In the genomic region with DNA sequence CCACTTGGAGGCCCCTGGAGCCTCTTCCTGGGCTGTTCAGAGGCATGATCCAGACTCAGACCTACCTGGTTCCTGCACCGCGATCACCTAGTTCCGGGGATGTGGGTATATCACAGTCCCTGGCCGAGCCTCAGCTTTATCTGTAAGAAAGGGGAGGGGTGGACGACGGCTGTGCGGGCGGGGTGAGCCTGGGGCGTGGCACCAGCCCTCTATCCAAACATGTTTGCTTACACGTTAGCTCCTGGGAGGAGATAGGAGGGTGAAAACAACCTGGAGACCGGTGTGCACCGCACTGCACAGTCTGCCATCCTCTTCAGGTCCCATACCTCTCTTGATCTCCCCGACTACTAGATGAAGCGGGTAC, we compare ENCODE assay signal across 8 cellular contexts. TPM values are rescaled to one million over a fixed set of nuclear protein-coding genes. Genes with fewer than 3 reads are reported as not detected.
DNase-seq lines count a peak whose midpoint lies in the region; TF ChIP-seq lines count a peak whose summit lies in the region.

No MANE protein-coding gene starts in this region.

- TF ChIP-seq CTCF in RWPE1 (conservative IDR thresholded peaks at IDR 0.05; ENCODE audit: low read depth) (no peak), esophagus muscularis mucosa (IDR thresholded peaks at IDR 0.05) (no peak), parathyroid adenoma (IDR thresholded peaks at IDR 0.05) (no peak)

- H3K79me2 ChIP-seq in parathyroid adenoma = no peaks in the 10 kb centered on the region

- no peak for TF ChIP-seq EP300 in esophagus muscularis mucosa (IDR thresholded peaks at IDR 0.05)

- peak overlapping the region; percentile 97 for H3K4me2 ChIP-seq in parathyroid adenoma (ENCODE audit: low read length)

- peak overlapping the region; percentile 100 for H3K27ac ChIP-seq in RWPE1
- H3K27ac ChIP-seq in esophagus muscularis mucosa (replicated peaks in 1 of 4) = peak overlapping the region; percentile 91 to 94 (median 93)
- no peak overlapping the region for H3K27ac ChIP-seq in parathyroid adenoma

- no peaks in the 10 kb centered on the region for H3K9me3 ChIP-seq in ES-I3 (ENCODE audit: control insufficient read depth, insufficient read depth, low read length)
- H3K9me3 ChIP-seq in esophagus muscularis mucosa = no peaks in the 10 kb centered on the region
- no peaks in the 10 kb centered on the region for H3K9me3 ChIP-seq in parathyroid adenoma (ENCODE audit: control insufficient read depth, low read length)

- peak overlapping the region; percentile 79; the same call in 1 of the 2 replicates for H3K9ac ChIP-seq in ES-I3 (ENCODE audit: low read depth, low read length)
- H3K9ac ChIP-seq in parathyroid adenoma = no peak overlapping the region

- TF ChIP-seq POLR2A in esophagus muscularis mucosa (IDR thresholded peaks at IDR 0.05; ENCODE audit: low read depth) = peak; percentile 1

- 82% methylated on average over 13 of the region's 14 CpGs for WGBS in esophagus muscularis mucosa

- peaks cover 8% of the 10 kb centered on the region; the same call in 1 of the 2 replicates for H3K4me1 ChIP-seq in ES-I3 (ENCODE audit: insufficient read depth, low read length)
- H3K4me1 ChIP-seq in esophagus muscularis mucosa = peaks cover 20 to 41% (median 30%) of the 10 kb centered on the region in 4 donors
- peaks cover 9% of the 10 kb centered on the region for H3K4me1 ChIP-seq in parathyroid adenoma

- H3K27me3 ChIP-seq in esophagus muscularis mucosa = no peaks in the 10 kb centered on the region
- H3K27me3 ChIP-seq in parathyroid adenoma (ENCODE audit: control insufficient read depth, insufficient read depth, low read length) = no peaks in the 10 kb centered on the region

- DNase-seq in RWPE1 (ENCODE audit: low spot score) (peak; percentile 82), esophagus muscularis mucosa (ENCODE audit: extremely low spot score) (no peak), cerebellar nuclear complex (lab: John Stamatoyannopoulos, UW) (no peak), NCI-H2171 treated with DMSO at 0.1 percent for 48 hours (lab: John Stamatoyannopoulos, UW) (no peak), NCI-H1694 treated with DMSO at 0.1 percent for 48 hours (lab: John Stamatoyannopoulos, UW) (no peak), anterior cingulate cortex (lab: John Stamatoyannopoulos, UW) (no peak)

- no peaks in the 10 kb centered on the region; the same call in 1 of the 2 replicates for H3K36me3 ChIP-seq in ES-I3 (ENCODE audit: insufficient read depth, low read length)
- H3K36me3 ChIP-seq in esophagus muscularis mucosa = peaks cover 11 to 24% (median 24%) of the 10 kb centered on the region in 4 donors
- no peaks in the 10 kb centered on the region for H3K36me3 ChIP-seq in parathyroid adenoma (ENCODE audit: control insufficient read depth, insufficient read depth, low read length)

- H3K4me3 ChIP-seq in esophagus muscularis mucosa (peak overlapping the region; percentile 63 to 81 (median 74)), parathyroid adenoma (ENCODE audit: low read depth, low read length) (peak overlapping the region; percentile 83)

- no peak overlapping the region for H2AFZ ChIP-seq in parathyroid adenoma

- POLR2A ChIA-PET in RWPE1 (lab: Yijun Ruan, JAX; ENCODE audit: low non-redundant PET) = interaction anchor here (1.0 kb wide), 1 partner anchor 18 kb away, joined by 7 read pairs; no protein-coding TSS in a partner anchor

- intact Hi-C loops in esophagus muscularis mucosa (cut with DNase I) = no loop called here

- CTCF ChIA-PET in RWPE1 (lab: Yijun Ruan, JAX) = interaction anchor here (0.6 to 1.6 kb wide), 6 partner anchors 9 to 564 kb away, joined by 3 to 8 read pairs (median 4); no protein-coding TSS in a partner anchor

RNA-seq across cellular contexts. Expression of a gene that starts 1.2 kb away (rescaled TPM):
- total RNA-seq in esophagus muscularis mucosa = 10 to 100 TPM; 33.2 to 74.0 (median 54.2) TPM
